In the genomic region with DNA sequence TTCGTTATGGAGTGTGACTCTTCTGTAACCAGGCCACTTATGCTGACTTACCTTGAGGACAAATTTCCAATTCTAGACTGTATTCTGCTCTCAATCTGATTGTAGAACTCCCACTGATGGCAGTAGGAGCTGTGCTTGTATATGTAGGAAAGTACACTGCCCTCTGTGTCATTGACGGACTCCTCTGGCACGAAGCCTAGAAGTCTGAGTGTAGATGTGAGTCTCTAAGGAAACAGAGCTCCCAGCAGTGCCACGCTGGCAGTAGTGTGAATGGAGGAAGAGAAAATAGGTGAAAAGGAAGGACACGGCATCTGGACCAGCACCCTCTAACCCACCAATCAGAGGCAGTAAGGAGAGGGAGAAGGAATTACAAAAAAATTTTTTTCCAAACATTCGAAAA, we compare ENCODE assay signal across 8 cellular contexts.
DNase-seq lines count a peak whose midpoint lies in the region; ATAC-seq, FAIRE-seq and TF ChIP-seq lines count a peak whose summit lies in the region.

No MANE protein-coding gene starts in this region.

- H3K36me3 ChIP-seq in liver (ENCODE audit: control insufficient read depth in 4 of 4, insufficient read depth in 3 of 4, low read depth in 1 of 4, low read length in 3 of 4) (no peaks in the 10 kb centered on the region), HepG2 (replicated peaks in 1 of 2; ENCODE audit: control insufficient read depth in 1 of 2, insufficient read depth in 2 of 2, low read length in 2 of 2) (no peaks in the 10 kb centered on the region), lower lobe of right lung (no peaks in the 10 kb centered on the region)

- CTCF ChIA-PET in HepG2 (lab: Yijun Ruan, JAX; ENCODE audit: low intra/inter-chr PET ratio, low total read pairs), result no interaction called here

- no peak overlapping the region for H2AFZ ChIP-seq in HepG2 (ENCODE audit: low read length)

- TF ChIP-seq EP300 in HepG2 (IDR thresholded peaks at IDR 0.05; ENCODE audit: low read depth in 2 of 2, low read length in 2 of 2) (no peak), HepG2 (CRISPR knock-in tag; IDR thresholded peaks at IDR 0.05; ENCODE audit: borderline replicate concordance) (no peak)

- H3K27me3 ChIP-seq in liver (ENCODE audit: control insufficient read depth in 4 of 4, insufficient read depth in 4 of 4, low read length in 3 of 4), result no peaks in the 10 kb centered on the region
- H3K27me3 ChIP-seq in HepG2 (ENCODE audit: control insufficient read depth in 1 of 2, insufficient read depth in 2 of 2, low read length in 2 of 2), result no peaks in the 10 kb centered on the region; a peak in 1 of 5 replicates
- H3K27me3 ChIP-seq in lower lobe of right lung (ENCODE audit: low read depth), result no peaks in the 10 kb centered on the region

- no peak overlapping the region for H3K4me2 ChIP-seq in HepG2 (ENCODE audit: low read depth, low read length)

- FAIRE-seq in HepG2 (lab: Jason Lieb, UNC), result no peak

- POLR2A ChIA-PET in HepG2 (lab: Yijun Ruan, JAX), result no interaction called here

- no peaks in the 10 kb centered on the region for H3K9me3 ChIP-seq in liver (ENCODE audit: control insufficient read depth in 4 of 4, low read length in 3 of 4)
- H3K9me3 ChIP-seq in HepG2 (ENCODE audit: low read length), result peaks cover 18% of the 10 kb centered on the region; the same call in 1 of the 2 replicates
- no peaks in the 10 kb centered on the region for H3K9me3 ChIP-seq in lower lobe of right lung

- DNase-seq in HepG2 (ENCODE audit: low spot score), result no peak
- peak; percentile 16 for DNase-seq in cerebellar cortex (ENCODE audit: low spot score)
- peak; percentile 57 for DNase-seq in lower lobe of right lung
- no peak for DNase-seq in activated CD8-positive, alpha-beta memory T cell treated with anti-CD3 and anti-CD28 coated beads, Interleukin-2, amount 50 U/mL, for 48 hours

- 38% methylated on average over 6 of the region's 6 CpGs for WGBS in liver
- WGBS in HepG2 (ENCODE audit: low lambda C conversion rate), result 17% methylated on average over 6 of the region's 6 CpGs

- no peaks in the 10 kb centered on the region for H4K20me1 ChIP-seq in HepG2 (ENCODE audit: insufficient read depth, low read length)

- in situ Hi-C loops in HepG2 (cut with HindIII; ENCODE audit: extremely low pct_ligation_motif_present, low pct_unique_long_range_greater_than_20kb), result no loop called here

- H3K4me3 ChIP-seq in liver (ENCODE audit: low read depth in 1 of 3, low read length in 3 of 3) (no peak overlapping the region), HepG2 (replicated peaks in 1 of 3; ENCODE audit: insufficient read depth in 1 of 3, low read depth in 2 of 3, low read length in 3 of 3) (no peak overlapping the region), lower lobe of right lung (no peak overlapping the region)

- TF ChIP-seq CTCF in liver (IDR thresholded peaks at IDR 0.05; ENCODE audit: low read depth, low read length, missing input control) (no peak), HepG2 (CRISPR knock-in tag; IDR thresholded peaks at IDR 0.05) (no peak), lower lobe of right lung (IDR thresholded peaks at IDR 0.05) (no peak)

- no TSS peak for BruUV-seq in HepG2 (replicated peaks; lab: Mats Ljungman, UMichigan)

- ATAC-seq in HepG2, result no peak
- peak; percentile 85 to 89 for ATAC-seq in lower lobe of right lung
- ATAC-seq in activated CD4-positive, CD25-positive, alpha-beta regulatory T cell treated with anti-CD3 and anti-CD28 coated beads, Interleukin-2, amount 50 U/mL, for 24 hours, result no peak
- no peak for ATAC-seq in HG03565 (IDR thresholded peaks at IDR 0.05; ENCODE audit: unreplicated experiment)
- ATAC-seq in HG02610 (IDR thresholded peaks at IDR 0.05; ENCODE audit: unreplicated experiment), result no peak

- TF ChIP-seq POLR2A in HepG2 (IDR thresholded peaks at IDR 0.05; ENCODE audit: insufficient read depth in 1 of 2, low read depth in 2 of 2, low read length in 2 of 2), result no peak

- H3K9ac ChIP-seq in liver (ENCODE audit: low read depth in 1 of 2, low read length in 2 of 2) (no peak overlapping the region), HepG2 (ENCODE audit: insufficient read depth, low read depth, low read length) (no peak overlapping the region)

- no peaks in the 10 kb centered on the region for H3K79me2 ChIP-seq in HepG2 (ENCODE audit: insufficient read depth, low read length)

- TF ChIP-seq RAD21 in liver (IDR thresholded peaks at IDR 0.05) (peak in 1 of 2 donors; percentile 24), HepG2 (CRISPR knock-in tag; IDR thresholded peaks at IDR 0.05) (no peak)

- H3K27ac ChIP-seq in liver (ENCODE audit: low read depth in 1 of 2, low read length in 2 of 2) (no peak overlapping the region), HepG2 (ENCODE audit: extremely low read length, insufficient read depth, low read length) (no peak overlapping the region), lower lobe of right lung (no peak overlapping the region)

- H3K4me1 ChIP-seq in liver (ENCODE audit: control insufficient read depth in 4 of 4, insufficient read depth in 4 of 4, low read length in 3 of 4) (no peaks in the 10 kb centered on the region), HepG2 (ENCODE audit: insufficient read depth, low read length) (no peaks in the 10 kb centered on the region), lower lobe of right lung (peaks cover 12% of the 10 kb centered on the region)

- intact Hi-C loops in HepG2 (cut with micrococcal nuclease; ENCODE audit: unreplicated experiment), result no loop called here
- intact Hi-C loops in lower lobe of right lung (cut with DNase I), result no loop called here

TF ChIP-seq in liver, 16 proteins besides CTCF, POLR2A, EP300 and RAD21:
- no peak for TF ChIP-seq EGR1 (IDR thresholded peaks at IDR 0.05; ENCODE audit: low read depth in 2 of 2)
- TF ChIP-seq RXRA (IDR thresholded peaks at IDR 0.05), result peak; percentile 87 to 93

TF ChIP-seq in HepG2, 621 proteins besides CTCF, POLR2A, EP300 and RAD21:
- TF ChIP-seq ZFP1 (CRISPR knock-in tag; IDR thresholded peaks at IDR 0.05) (no peak), MYNN (CRISPR knock-in tag; IDR thresholded peaks at IDR 0.05; ENCODE audit: low read depth) (no peak), SOX5 (CRISPR knock-in tag; IDR thresholded peaks at IDR 0.05; ENCODE audit: borderline replicate concordance) (no peak), ZFP37 (CRISPR knock-in tag; IDR thresholded peaks at IDR 0.05; ENCODE audit: borderline replicate concordance) (no peak), ZSCAN30 (CRISPR knock-in tag; IDR thresholded peaks at IDR 0.05) (no peak)
- TF ChIP-seq, protein P1, sequence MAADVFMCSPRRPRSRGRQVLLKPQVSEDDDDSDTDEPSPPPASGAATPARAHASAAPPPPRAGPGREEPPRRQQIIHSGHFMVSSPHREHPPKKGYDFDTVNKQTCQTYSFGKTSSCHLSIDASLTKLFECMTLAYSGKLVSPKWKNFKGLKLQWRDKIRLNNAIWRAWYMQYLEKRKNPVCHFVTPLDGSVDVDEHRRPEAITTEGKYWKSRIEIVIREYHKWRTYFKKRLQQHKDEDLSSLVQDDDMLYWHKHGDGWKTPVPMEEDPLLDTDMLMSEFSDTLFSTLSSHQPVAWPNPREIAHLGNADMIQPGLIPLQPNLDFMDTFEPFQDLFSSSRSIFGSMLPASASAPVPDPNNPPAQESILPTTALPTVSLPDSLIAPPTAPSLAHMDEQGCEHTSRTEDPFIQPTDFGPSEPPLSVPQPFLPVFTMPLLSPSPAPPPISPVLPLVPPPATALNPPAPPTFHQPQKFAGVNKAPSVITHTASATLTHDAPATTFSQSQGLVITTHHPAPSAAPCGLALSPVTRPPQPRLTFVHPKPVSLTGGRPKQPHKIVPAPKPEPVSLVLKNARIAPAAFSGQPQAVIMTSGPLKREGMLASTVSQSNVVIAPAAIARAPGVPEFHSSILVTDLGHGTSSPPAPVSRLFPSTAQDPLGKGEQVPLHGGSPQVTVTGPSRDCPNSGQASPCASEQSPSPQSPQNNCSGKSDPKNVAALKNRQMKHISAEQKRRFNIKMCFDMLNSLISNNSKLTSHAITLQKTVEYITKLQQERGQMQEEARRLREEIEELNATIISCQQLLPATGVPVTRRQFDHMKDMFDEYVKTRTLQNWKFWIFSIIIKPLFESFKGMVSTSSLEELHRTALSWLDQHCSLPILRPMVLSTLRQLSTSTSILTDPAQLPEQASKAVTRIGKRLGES (CRISPR knock-in tag; IDR thresholded peaks at IDR 0.05; ENCODE audit: borderline replicate concordance), result no peak

Comparison
In these comparisons a context has a peak if more than half of its experiments do, and no peak if none do; other contexts are left out.
1. ATAC-seq: peak in lower lobe of right lung (2 of 2); none in HepG2 (single experiment), activated CD4-positive, CD25-positive, alpha-beta regulatory T cell treated with anti-CD3 and anti-CD28 coated beads, Interleukin-2, amount 50 U/mL, for 24 hours (0 of 2), HG03565 (single experiment) and HG02610 (single experiment).
2. DNase-seq: peak in cerebellar cortex (single experiment) and lower lobe of right lung (single experiment); none in HepG2 (single experiment) and activated CD8-positive, alpha-beta memory T cell treated with anti-CD3 and anti-CD28 coated beads, Interleukin-2, amount 50 U/mL, for 48 hours (single experiment).